14 cellular contexts compared by ENCODE assay signal in the genomic region with DNA sequence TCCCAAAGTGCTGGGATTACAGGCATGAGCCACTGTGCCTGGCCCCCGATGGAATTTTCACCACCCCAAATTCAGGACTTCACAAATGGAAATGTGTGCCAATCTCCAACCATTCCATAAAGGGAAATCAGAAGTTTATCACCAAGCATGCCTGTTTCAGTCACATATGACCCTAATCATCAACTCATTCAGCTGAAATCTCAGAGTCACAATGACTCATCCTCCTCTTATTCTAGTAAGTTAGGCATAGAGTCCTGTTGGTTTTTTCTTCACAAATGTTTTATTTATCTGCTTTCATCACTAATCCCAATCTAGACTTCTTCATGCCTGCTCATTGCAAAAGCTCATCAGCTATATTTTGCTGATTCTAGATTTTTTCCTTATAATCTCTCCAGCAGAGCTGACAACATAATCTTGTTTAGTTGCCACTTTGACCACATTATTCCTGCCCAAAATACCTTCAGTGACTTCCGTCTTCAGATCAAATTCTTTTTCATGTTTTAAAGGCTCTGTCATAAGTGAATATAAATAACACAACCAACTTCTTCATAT.
A peak's percentile ranks its signal among the peaks of the same experiment; 100 is the strongest.
DNase-seq lines count a peak whose midpoint lies in the region; ATAC-seq lines count a peak whose summit lies in the region.
"Had no signal": no experiment of that assay in that cellular context is flagged by ENCODE, and none has a peak within 500 bp of the region (broad histone marks: within the 10 kb centered on the region; RNA-seq: fewer than 3 reads in every experiment).

No MANE protein-coding gene starts in this region.

- peak; percentile 56 for DNase-seq in AG08395 (ENCODE audit: low spot score)
- peak; percentile 76 for DNase-seq in HCEC 1CT
- DNase-seq in adipocyte (ENCODE audit: low read depth) = peak; percentile 62
- DNase-seq in foreskin melanocyte = peak; percentile 30
- no peak for DNase-seq in NCI-H526 treated with DMSO at 0.1 percent for 48 hours (lab: John Stamatoyannopoulos, UW)
- no peak for DNase-seq in activated naive CD8-positive, alpha-beta T cell treated with anti-CD3 and anti-CD28 coated beads for 36 hours
- DNase-seq: anterior cingulate cortex; CD4-positive, alpha-beta T cell; esophagus squamous epithelium; left ventricle myocardium inferior; NCI-H1694; occipital lobe had no signal

- no peak overlapping the region for H3K4me3 Mint-ChIP-seq in activated naive CD8-positive, alpha-beta T cell treated with anti-CD3 and anti-CD28 coated beads for 36 hours
- H3K4me3 Mint-ChIP-seq: CD4-positive, alpha-beta T cell had no signal

- H3K9me3 Mint-ChIP-seq in activated naive CD8-positive, alpha-beta T cell treated with anti-CD3 and anti-CD28 coated beads for 36 hours = no peaks in the 10 kb centered on the region

- no peaks in the 10 kb centered on the region for H3K27me3 ChIP-seq in adipocyte (replicated peaks; ENCODE audit: control insufficient read depth, insufficient read depth, low read length)
- H3K27me3 ChIP-seq: esophagus squamous epithelium had no signal

- no peaks in the 10 kb centered on the region for H3K4me1 Mint-ChIP-seq in activated naive CD8-positive, alpha-beta T cell treated with anti-CD3 and anti-CD28 coated beads for 36 hours

- H3K27ac Mint-ChIP-seq in activated naive CD8-positive, alpha-beta T cell treated with anti-CD3 and anti-CD28 coated beads for 36 hours = no peak overlapping the region
- H3K27ac Mint-ChIP-seq: CD4-positive, alpha-beta T cell had no signal

- ATAC-seq in GM19395 (IDR thresholded peaks at IDR 0.05; ENCODE audit: unreplicated experiment) (no peak), GM19023 (IDR thresholded peaks at IDR 0.05; ENCODE audit: unreplicated experiment) (no peak)

- H3K9ac ChIP-seq in adipocyte (ENCODE audit: low read length) = no peak overlapping the region

- no peaks in the 10 kb centered on the region for H3K36me3 Mint-ChIP-seq in activated naive CD8-positive, alpha-beta T cell treated with anti-CD3 and anti-CD28 coated beads for 36 hours

- H3K9me3 ChIP-seq in adipocyte (ENCODE audit: control insufficient read depth, low read length) = no peaks in the 10 kb centered on the region
- H3K9me3 ChIP-seq: esophagus squamous epithelium, left ventricle myocardium inferior had no signal

- no peaks in the 10 kb centered on the region for H3K36me3 ChIP-seq in adipocyte (ENCODE audit: control insufficient read depth, insufficient read depth, low read length, severe bottlenecking)
- H3K36me3 ChIP-seq: esophagus squamous epithelium, left ventricle myocardium inferior had no signal

- H3K4me1 ChIP-seq in adipocyte (ENCODE audit: control insufficient read depth, insufficient read depth, low read length) = no peaks in the 10 kb centered on the region
- H3K4me1 ChIP-seq: left ventricle myocardium inferior had no signal

- no peak overlapping the region for H3K4me3 ChIP-seq in adipocyte (ENCODE audit: low read length)
- H3K4me3 ChIP-seq: esophagus squamous epithelium, left ventricle myocardium inferior had no signal

- no peaks in the 10 kb centered on the region for H3K27me3 Mint-ChIP-seq in activated naive CD8-positive, alpha-beta T cell treated with anti-CD3 and anti-CD28 coated beads for 36 hours
- H3K27me3 Mint-ChIP-seq: CD4-positive, alpha-beta T cell had no signal

Comparison
In these comparisons a context has a peak if more than half of its experiments do, and no peak if none do; other contexts are left out.
1. DNase-seq: peak in AG08395 (single experiment), HCEC 1CT (single experiment), adipocyte (single experiment) and foreskin melanocyte (single experiment); none in NCI-H526 treated with DMSO at 0.1 percent for 48 hours (single experiment) and activated naive CD8-positive, alpha-beta T cell treated with anti-CD3 and anti-CD28 coated beads for 36 hours (single experiment).